Comparison of ENCODE assay signal across 1 cellular context in the genomic region with DNA sequence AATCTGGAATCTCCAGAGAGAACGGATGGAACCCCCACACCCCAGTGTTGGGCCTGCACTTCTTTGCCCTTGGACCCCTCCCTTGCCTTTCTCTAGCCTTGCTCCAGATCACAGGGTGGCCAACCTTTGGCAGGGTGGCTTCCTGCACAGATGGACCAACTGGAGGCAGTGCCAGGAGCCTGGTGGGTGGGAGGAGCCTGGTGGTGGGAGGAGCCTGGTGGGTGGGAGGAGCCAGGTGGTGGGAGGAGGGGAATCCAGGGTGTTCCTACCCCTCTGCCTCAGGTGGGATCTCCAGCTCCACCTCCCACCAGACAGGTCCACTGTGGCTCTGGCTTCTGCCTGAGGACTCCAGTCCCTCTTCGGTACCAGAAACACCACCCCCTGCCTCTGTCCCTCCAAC.
TF ChIP-seq lines count a peak whose summit lies in the region.

No MANE protein-coding gene starts in this region.

TF ChIP-seq in HepG2, 621 proteins besides CTCF, POLR2A, EP300 and RAD21:
- no peak for TF ChIP-seq MZF1 (CRISPR knock-in tag; IDR thresholded peaks at IDR 0.05; ENCODE audit: borderline replicate concordance)
- 0 out of 2 replicates have a peak, but pooled peaks have one; percentile 20 for TF ChIP-seq MEF2D (CRISPR knock-in tag; IDR thresholded peaks at IDR 0.05)
TF ChIP-seq in HepG2: peak in this region for 1.
